In the genomic region with DNA sequence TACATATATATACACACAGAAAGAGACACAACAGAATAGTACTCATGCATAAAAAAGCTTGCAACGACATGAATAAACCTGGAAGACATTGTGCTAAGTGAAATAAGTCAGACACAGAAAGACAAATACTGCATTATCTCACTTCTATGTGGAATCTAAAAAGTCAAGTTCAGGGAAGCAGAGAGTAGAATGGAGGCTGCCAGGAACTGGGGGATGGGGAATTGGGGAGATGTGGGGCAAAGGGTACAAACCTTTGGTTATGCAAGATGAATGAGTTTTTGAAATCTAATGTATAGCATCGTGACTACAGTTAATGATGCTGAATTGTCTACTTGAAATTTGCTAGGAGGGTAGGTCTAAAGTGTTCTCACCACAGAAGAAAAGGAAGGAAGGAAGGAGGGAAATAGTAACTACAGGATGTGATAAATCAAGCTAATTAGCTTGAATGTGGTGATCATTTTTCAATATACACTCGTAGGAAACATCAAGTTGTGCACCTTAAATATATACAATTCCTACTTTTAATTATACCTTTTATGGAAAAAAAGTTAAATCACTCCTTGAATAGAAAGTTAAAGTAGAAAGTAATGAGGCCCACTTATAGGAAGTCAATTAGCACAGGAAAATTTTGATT, we compare ENCODE assay signal across 2 cellular contexts.
A peak's percentile ranks its signal among the peaks of the same experiment; 100 is the strongest.
TF ChIP-seq lines count a peak whose summit lies in the region.

No MANE protein-coding gene starts in this region.

TF ChIP-seq in liver, 16 proteins besides CTCF, POLR2A, EP300 and RAD21:
- TF ChIP-seq TAF1 (conservative IDR thresholded peaks at IDR 0.05), result no peak
- no peak for TF ChIP-seq NR2F2 (IDR thresholded peaks at IDR 0.05)
- no peak for TF ChIP-seq GABPA (IDR thresholded peaks at IDR 0.05 in 1 of 2, conservative IDR thresholded peaks at IDR 0.05 in 1 of 2)
- TF ChIP-seq, protein P1, sequence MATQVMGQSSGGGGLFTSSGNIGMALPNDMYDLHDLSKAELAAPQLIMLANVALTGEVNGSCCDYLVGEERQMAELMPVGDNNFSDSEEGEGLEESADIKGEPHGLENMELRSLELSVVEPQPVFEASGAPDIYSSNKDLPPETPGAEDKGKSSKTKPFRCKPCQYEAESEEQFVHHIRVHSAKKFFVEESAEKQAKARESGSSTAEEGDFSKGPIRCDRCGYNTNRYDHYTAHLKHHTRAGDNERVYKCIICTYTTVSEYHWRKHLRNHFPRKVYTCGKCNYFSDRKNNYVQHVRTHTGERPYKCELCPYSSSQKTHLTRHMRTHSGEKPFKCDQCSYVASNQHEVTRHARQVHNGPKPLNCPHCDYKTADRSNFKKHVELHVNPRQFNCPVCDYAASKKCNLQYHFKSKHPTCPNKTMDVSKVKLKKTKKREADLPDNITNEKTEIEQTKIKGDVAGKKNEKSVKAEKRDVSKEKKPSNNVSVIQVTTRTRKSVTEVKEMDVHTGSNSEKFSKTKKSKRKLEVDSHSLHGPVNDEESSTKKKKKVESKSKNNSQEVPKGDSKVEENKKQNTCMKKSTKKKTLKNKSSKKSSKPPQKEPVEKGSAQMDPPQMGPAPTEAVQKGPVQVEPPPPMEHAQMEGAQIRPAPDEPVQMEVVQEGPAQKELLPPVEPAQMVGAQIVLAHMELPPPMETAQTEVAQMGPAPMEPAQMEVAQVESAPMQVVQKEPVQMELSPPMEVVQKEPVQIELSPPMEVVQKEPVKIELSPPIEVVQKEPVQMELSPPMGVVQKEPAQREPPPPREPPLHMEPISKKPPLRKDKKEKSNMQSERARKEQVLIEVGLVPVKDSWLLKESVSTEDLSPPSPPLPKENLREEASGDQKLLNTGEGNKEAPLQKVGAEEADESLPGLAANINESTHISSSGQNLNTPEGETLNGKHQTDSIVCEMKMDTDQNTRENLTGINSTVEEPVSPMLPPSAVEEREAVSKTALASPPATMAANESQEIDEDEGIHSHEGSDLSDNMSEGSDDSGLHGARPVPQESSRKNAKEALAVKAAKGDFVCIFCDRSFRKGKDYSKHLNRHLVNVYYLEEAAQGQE (IDR thresholded peaks at IDR 0.05), result no peak
- TF ChIP-seq YY1 (IDR thresholded peaks at IDR 0.05), result peak; percentile 16
- TF ChIP-seq EGR1 (IDR thresholded peaks at IDR 0.05; ENCODE audit: low read depth in 2 of 2), result no peak
- TF ChIP-seq, protein P2, sequence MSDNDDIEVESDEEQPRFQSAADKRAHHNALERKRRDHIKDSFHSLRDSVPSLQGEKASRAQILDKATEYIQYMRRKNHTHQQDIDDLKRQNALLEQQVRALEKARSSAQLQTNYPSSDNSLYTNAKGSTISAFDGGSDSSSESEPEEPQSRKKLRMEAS (IDR thresholded peaks at IDR 0.05), result peak; percentile 27
- peak in 1 of 2 donors; percentile 66 for TF ChIP-seq RXRA (IDR thresholded peaks at IDR 0.05)
- TF ChIP-seq HNF4A (conservative IDR thresholded peaks at IDR 0.05), result peak in 1 of 2 donors; percentile 21

TF ChIP-seq in HepG2, 621 proteins besides CTCF, POLR2A, EP300 and RAD21:
- TF ChIP-seq ZNF550 (CRISPR knock-in tag; IDR thresholded peaks at IDR 0.05; ENCODE audit: borderline replicate concordance) (no peak), ZNF224 (CRISPR knock-in tag; IDR thresholded peaks at IDR 0.05) (no peak)
